ENCODE assay signal across 1 cellular context in the genomic region with DNA sequence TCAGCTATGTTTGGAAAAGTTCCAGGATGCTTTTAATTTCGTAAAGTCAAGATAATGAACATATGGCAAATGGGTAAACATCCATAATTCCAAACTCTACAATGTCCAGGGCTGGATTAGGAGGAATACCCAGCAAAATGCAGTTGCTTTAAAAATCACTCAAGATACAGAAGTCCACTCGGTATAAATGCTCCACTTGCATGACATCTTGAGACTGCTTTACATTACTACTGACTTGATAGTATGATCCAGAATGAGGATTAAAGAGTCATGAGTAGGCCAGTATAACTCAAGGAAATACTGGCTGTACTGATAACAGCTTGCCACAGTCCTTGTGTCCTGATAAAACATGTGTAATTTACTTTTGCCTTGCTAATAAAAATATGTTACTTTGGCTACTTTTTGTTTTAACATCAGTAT.
TF ChIP-seq lines count a peak whose summit lies in the region.

No MANE protein-coding gene starts in this region.

TF ChIP-seq in K562, 482 proteins besides CTCF, POLR2A, EP300 and RAD21 (continued from another document and continues in another):
- TF ChIP-seq MEF2A (IDR thresholded peaks at IDR 0.05; ENCODE audit: control insufficient read depth, low read depth, low read length) (no peak), SRSF7 (optimal IDR thresholded peaks at IDR 0.05; ENCODE audit: low read depth, low read length) (no peak), MCM3 (IDR thresholded peaks at IDR 0.05) (no peak), ETV1 (tag; conservative IDR thresholded peaks at IDR 0.05; ENCODE audit: low read depth) (no peak), HNRNPL (IDR thresholded peaks at IDR 0.05; ENCODE audit: low read depth, low read length) (no peak), NCOA2 (IDR thresholded peaks at IDR 0.05; ENCODE audit: partially characterized antibody in 2 of 2) (no peak), SREBF2 (CRISPR knock-in tag; IDR thresholded peaks at IDR 0.05) (no peak), FOSL1 (tag; conservative IDR thresholded peaks at IDR 0.05) (peak; percentile 24), KLF10 (CRISPR knock-in tag; IDR thresholded peaks at IDR 0.05) (no peak), NCOA1 (IDR thresholded peaks at IDR 0.05; ENCODE audit: low read depth) (no peak), PHF20 (IDR thresholded peaks at IDR 0.05; ENCODE audit: partially characterized antibody) (no peak), ZNF124 (CRISPR knock-in tag; IDR thresholded peaks at IDR 0.05) (no peak), ADNP (tag; IDR thresholded peaks at IDR 0.05) (no peak), ZNF140 (CRISPR knock-in tag; IDR thresholded peaks at IDR 0.05) (no peak), SRF (CRISPR knock-in tag; IDR thresholded peaks at IDR 0.05) (no peak), XRCC4 (IDR thresholded peaks at IDR 0.05; ENCODE audit: extremely low read depth, insufficient read depth, insufficient read length) (no peak), DPF2 (IDR thresholded peaks at IDR 0.05) (peak; percentile 89), ZNF217 (CRISPR knock-in tag; IDR thresholded peaks at IDR 0.05) (no peak), MCM7 (IDR thresholded peaks at IDR 0.05) (no peak), SNRNP70 (optimal IDR thresholded peaks at IDR 0.05; ENCODE audit: low read depth, low read length) (no peak), JUND (IDR thresholded peaks at IDR 0.05; ENCODE audit: borderline replicate concordance, low read depth, low read length) (peak; percentile 57; the same call in 1 of the 2 replicates), JUND (tag; IDR thresholded peaks at IDR 0.05; ENCODE audit: borderline replicate concordance, low read depth, low read length) (no peak), PML (IDR thresholded peaks at IDR 0.05; ENCODE audit: low read length) (peak; percentile 53; the same call in 1 of the 2 replicates), U2AF2 (optimal IDR thresholded peaks at IDR 0.05; ENCODE audit: low read depth, low read length) (no peak), LEF1 (IDR thresholded peaks at IDR 0.05) (no peak), HOXB6 (CRISPR knock-in tag; IDR thresholded peaks at IDR 0.05; ENCODE audit: borderline replicate concordance) (no peak), U2AF1 (optimal IDR thresholded peaks at IDR 0.05; ENCODE audit: low read depth, low read length) (no peak), KDM5B (IDR thresholded peaks at IDR 0.05; ENCODE audit: insufficient replicate concordance, low read depth, low read length) (no peak), MAFK (IDR thresholded peaks at IDR 0.05; ENCODE audit: low read length) (no peak), SMAD1 (IDR thresholded peaks at IDR 0.05; ENCODE audit: low read depth, low read length, partially characterized antibody) (no peak), ARNT (IDR thresholded peaks at IDR 0.05) (no peak), ILK (tag; IDR thresholded peaks at IDR 0.05; ENCODE audit: borderline replicate concordance, low read depth) (no peak), ZBTB1 (CRISPR knock-in tag; IDR thresholded peaks at IDR 0.05; ENCODE audit: borderline replicate concordance, low read depth) (no peak), ZNF3 (CRISPR knock-in tag; IDR thresholded peaks at IDR 0.05) (no peak), CHD4 (IDR thresholded peaks at IDR 0.05; ENCODE audit: insufficient read depth, insufficient replicate concordance, low read depth, low read length, poor library complexity, severe bottlenecking) (no peak), TBL1XR1 (IDR thresholded peaks at IDR 0.05; ENCODE audit: low read length in 2 of 2) (peak in 1 of 2 experiments; percentile 48; a peak in 1 of 4 replicates), TEAD2 (tag; IDR thresholded peaks at IDR 0.05) (no peak), FOXK2 (conservative IDR thresholded peaks at IDR 0.05 in 1 of 2, IDR thresholded peaks at IDR 0.05 in 1 of 2; ENCODE audit: low read depth in 2 of 2) (no peak), ZSCAN32 (CRISPR knock-in tag; IDR thresholded peaks at IDR 0.05) (no peak), TCFL5 (CRISPR knock-in tag; conservative IDR thresholded peaks at IDR 0.05) (no peak), ZNF830 (CRISPR knock-in tag; IDR thresholded peaks at IDR 0.05) (no peak), STAT5A (IDR thresholded peaks at IDR 0.05; ENCODE audit: borderline replicate concordance, low read length) (peak; percentile 69), GATAD2B (IDR thresholded peaks at IDR 0.05; ENCODE audit: borderline replicate concordance) (peak; percentile 23; the same call in 1 of the 2 replicates)
- TF ChIP-seq, protein P1, sequence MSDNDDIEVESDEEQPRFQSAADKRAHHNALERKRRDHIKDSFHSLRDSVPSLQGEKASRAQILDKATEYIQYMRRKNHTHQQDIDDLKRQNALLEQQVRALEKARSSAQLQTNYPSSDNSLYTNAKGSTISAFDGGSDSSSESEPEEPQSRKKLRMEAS (CRISPR knock-in tag; IDR thresholded peaks at IDR 0.05), result no peak
- TF ChIP-seq, protein P2, sequence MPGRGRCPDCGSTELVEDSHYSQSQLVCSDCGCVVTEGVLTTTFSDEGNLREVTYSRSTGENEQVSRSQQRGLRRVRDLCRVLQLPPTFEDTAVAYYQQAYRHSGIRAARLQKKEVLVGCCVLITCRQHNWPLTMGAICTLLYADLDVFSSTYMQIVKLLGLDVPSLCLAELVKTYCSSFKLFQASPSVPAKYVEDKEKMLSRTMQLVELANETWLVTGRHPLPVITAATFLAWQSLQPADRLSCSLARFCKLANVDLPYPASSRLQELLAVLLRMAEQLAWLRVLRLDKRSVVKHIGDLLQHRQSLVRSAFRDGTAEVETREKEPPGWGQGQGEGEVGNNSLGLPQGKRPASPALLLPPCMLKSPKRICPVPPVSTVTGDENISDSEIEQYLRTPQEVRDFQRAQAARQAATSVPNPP (IDR thresholded peaks at IDR 0.05; ENCODE audit: borderline replicate concordance, insufficient read depth, insufficient read length), result no peak
- TF ChIP-seq, protein P3, sequence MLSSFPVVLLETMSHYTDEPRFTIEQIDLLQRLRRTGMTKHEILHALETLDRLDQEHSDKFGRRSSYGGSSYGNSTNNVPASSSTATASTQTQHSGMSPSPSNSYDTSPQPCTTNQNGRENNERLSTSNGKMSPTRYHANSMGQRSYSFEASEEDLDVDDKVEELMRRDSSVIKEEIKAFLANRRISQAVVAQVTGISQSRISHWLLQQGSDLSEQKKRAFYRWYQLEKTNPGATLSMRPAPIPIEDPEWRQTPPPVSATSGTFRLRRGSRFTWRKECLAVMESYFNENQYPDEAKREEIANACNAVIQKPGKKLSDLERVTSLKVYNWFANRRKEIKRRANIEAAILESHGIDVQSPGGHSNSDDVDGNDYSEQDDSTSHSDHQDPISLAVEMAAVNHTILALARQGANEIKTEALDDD (IDR thresholded peaks at IDR 0.05), result peak; percentile 55; the same call in 1 of the 2 replicates
- TF ChIP-seq, protein P4, sequence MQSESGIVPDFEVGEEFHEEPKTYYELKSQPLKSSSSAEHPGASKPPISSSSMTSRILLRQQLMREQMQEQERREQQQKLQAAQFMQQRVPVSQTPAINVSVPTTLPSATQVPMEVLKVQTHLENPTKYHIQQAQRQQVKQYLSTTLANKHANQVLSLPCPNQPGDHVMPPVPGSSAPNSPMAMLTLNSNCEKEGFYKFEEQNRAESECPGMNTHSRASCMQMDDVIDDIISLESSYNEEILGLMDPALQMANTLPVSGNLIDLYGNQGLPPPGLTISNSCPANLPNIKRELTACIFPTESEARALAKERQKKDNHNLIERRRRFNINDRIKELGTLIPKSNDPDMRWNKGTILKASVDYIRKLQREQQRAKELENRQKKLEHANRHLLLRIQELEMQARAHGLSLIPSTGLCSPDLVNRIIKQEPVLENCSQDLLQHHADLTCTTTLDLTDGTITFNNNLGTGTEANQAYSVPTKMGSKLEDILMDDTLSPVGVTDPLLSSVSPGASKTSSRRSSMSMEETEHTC (IDR thresholded peaks at IDR 0.05), result no peak
- TF ChIP-seq, protein P5, sequence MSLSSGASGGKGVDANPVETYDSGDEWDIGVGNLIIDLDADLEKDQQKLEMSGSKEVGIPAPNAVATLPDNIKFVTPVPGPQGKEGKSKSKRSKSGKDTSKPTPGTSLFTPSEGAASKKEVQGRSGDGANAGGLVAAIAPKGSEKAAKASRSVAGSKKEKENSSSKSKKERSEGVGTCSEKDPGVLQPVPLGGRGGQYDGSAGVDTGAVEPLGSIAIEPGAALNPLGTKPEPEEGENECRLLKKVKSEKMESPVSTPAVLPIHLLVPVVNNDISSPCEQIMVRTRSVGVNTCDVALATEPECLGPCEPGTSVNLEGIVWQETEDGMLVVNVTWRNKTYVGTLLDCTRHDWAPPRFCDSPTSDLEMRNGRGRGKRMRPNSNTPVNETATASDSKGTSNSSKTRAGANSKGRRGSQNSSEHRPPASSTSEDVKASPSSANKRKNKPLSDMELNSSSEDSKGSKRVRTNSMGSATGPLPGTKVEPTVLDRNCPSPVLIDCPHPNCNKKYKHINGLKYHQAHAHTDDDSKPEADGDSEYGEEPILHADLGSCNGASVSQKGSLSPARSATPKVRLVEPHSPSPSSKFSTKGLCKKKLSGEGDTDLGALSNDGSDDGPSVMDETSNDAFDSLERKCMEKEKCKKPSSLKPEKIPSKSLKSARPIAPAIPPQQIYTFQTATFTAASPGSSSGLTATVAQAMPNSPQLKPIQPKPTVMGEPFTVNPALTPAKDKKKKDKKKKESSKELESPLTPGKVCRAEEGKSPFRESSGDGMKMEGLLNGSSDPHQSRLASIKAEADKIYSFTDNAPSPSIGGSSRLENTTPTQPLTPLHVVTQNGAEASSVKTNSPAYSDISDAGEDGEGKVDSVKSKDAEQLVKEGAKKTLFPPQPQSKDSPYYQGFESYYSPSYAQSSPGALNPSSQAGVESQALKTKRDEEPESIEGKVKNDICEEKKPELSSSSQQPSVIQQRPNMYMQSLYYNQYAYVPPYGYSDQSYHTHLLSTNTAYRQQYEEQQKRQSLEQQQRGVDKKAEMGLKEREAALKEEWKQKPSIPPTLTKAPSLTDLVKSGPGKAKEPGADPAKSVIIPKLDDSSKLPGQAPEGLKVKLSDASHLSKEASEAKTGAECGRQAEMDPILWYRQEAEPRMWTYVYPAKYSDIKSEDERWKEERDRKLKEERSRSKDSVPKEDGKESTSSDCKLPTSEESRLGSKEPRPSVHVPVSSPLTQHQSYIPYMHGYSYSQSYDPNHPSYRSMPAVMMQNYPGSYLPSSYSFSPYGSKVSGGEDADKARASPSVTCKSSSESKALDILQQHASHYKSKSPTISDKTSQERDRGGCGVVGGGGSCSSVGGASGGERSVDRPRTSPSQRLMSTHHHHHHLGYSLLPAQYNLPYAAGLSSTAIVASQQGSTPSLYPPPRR (CRISPR knock-in tag; IDR thresholded peaks at IDR 0.05; ENCODE audit: borderline replicate concordance), result no peak
- TF ChIP-seq, protein P6, sequence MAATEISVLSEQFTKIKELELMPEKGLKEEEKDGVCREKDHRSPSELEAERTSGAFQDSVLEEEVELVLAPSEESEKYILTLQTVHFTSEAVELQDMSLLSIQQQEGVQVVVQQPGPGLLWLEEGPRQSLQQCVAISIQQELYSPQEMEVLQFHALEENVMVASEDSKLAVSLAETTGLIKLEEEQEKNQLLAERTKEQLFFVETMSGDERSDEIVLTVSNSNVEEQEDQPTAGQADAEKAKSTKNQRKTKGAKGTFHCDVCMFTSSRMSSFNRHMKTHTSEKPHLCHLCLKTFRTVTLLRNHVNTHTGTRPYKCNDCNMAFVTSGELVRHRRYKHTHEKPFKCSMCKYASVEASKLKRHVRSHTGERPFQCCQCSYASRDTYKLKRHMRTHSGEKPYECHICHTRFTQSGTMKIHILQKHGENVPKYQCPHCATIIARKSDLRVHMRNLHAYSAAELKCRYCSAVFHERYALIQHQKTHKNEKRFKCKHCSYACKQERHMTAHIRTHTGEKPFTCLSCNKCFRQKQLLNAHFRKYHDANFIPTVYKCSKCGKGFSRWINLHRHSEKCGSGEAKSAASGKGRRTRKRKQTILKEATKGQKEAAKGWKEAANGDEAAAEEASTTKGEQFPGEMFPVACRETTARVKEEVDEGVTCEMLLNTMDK (IDR thresholded peaks at IDR 0.05; ENCODE audit: borderline replicate concordance, insufficient read depth, low read depth, low read length, poor library complexity, severe bottlenecking), result no peak
- TF ChIP-seq, protein P7, sequence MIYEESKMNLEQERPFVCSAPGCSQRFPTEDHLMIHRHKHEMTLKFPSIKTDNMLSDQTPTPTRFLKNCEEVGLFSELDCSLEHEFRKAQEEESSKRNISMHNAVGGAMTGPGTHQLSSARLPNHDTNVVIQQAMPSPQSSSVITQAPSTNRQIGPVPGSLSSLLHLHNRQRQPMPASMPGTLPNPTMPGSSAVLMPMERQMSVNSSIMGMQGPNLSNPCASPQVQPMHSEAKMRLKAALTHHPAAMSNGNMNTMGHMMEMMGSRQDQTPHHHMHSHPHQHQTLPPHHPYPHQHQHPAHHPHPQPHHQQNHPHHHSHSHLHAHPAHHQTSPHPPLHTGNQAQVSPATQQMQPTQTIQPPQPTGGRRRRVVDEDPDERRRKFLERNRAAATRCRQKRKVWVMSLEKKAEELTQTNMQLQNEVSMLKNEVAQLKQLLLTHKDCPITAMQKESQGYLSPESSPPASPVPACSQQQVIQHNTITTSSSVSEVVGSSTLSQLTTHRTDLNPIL (CRISPR knock-in tag; IDR thresholded peaks at IDR 0.05), result no peak
- TF ChIP-seq, protein P8, sequence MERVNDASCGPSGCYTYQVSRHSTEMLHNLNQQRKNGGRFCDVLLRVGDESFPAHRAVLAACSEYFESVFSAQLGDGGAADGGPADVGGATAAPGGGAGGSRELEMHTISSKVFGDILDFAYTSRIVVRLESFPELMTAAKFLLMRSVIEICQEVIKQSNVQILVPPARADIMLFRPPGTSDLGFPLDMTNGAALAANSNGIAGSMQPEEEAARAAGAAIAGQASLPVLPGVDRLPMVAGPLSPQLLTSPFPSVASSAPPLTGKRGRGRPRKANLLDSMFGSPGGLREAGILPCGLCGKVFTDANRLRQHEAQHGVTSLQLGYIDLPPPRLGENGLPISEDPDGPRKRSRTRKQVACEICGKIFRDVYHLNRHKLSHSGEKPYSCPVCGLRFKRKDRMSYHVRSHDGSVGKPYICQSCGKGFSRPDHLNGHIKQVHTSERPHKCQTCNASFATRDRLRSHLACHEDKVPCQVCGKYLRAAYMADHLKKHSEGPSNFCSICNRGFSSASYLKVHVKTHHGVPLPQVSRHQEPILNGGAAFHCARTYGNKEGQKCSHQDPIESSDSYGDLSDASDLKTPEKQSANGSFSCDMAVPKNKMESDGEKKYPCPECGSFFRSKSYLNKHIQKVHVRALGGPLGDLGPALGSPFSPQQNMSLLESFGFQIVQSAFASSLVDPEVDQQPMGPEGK (CRISPR knock-in tag; IDR thresholded peaks at IDR 0.05; ENCODE audit: borderline replicate concordance), result no peak
- TF ChIP-seq, protein P9, sequence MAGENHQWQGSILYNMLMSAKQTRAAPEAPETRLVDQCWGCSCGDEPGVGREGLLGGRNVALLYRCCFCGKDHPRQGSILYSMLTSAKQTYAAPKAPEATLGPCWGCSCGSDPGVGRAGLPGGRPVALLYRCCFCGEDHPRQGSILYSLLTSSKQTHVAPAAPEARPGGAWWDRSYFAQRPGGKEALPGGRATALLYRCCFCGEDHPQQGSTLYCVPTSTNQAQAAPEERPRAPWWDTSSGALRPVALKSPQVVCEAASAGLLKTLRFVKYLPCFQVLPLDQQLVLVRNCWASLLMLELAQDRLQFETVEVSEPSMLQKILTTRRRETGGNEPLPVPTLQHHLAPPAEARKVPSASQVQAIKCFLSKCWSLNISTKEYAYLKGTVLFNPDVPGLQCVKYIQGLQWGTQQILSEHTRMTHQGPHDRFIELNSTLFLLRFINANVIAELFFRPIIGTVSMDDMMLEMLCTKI (IDR thresholded peaks at IDR 0.05; ENCODE audit: partially characterized antibody), result no peak
- TF ChIP-seq, protein P10, sequence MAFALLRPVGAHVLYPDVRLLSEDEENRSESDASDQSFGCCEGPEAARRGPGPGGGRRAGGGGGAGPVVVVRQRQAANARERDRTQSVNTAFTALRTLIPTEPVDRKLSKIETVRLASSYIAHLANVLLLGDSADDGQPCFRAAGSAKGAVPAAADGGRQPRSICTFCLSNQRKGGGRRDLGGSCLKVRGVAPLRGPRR (CRISPR knock-in tag; IDR thresholded peaks at IDR 0.05), result no peak
